ENCODE assay signal across 1 cellular context in the genomic region with DNA sequence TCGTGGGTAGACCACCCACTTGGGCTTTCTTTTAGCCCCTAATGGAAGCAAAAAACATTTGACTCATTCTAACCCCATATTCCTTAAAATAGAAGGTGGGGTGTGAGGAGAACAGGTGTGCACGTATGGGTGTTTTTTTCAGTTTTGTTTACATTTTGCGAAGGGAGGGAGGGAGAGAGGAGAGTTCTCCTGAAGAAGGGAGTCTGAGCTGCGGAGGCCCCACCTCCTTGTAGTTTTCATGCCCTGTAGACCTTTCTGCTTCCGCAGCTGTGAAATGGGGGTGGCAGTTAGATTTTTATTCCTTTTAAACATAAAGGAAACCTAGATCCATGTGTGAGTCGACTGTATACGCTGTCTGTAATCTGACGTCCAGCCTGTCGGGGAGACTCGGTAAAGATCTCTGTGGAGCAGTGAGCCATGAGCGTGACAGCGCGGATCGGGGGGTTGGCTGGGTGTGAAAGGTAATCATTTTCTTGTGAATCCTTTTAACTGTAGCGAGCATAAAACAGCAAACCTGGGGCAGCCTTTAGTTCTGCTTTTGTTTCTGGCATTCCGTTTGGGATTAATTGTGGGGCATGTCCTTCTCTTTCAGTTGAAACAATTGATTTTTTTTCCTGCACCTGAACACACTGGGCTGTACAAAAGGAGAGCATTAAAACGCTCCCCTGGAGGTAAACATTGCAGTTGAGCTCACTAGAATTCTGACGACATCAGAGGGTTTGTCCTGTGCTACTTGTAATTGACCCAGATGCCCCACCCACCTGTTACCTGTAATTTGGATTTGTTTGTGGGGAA.
TF ChIP-seq lines count a peak whose summit lies in the region.

No MANE protein-coding gene starts in this region.

TF ChIP-seq in H1, 55 proteins besides CTCF, POLR2A, EP300 and RAD21 (continued from another document):
- no peak for TF ChIP-seq HDAC2 (IDR thresholded peaks at IDR 0.05; ENCODE audit: borderline replicate concordance in 1 of 2, low read depth in 2 of 2, low read length in 2 of 2)
- TF ChIP-seq PHF8 (conservative IDR thresholded peaks at IDR 0.05; ENCODE audit: low read depth, low read length): no peak
- TF ChIP-seq ASH2L (IDR thresholded peaks at IDR 0.05; ENCODE audit: low read length): no peak
- TF ChIP-seq KDM4A (IDR thresholded peaks at IDR 0.05; ENCODE audit: low read depth, low read length, severe bottlenecking): no peak
- no peak for TF ChIP-seq JUND (IDR thresholded peaks at IDR 0.05; ENCODE audit: low read length)
- TF ChIP-seq EGR1 (IDR thresholded peaks at IDR 0.05; ENCODE audit: borderline replicate concordance, low read depth, low read length): no peak
- no peak for TF ChIP-seq FOSL1 (IDR thresholded peaks at IDR 0.05; ENCODE audit: insufficient read depth, low read depth, low read length)
- no peak for TF ChIP-seq RNF2 (IDR thresholded peaks at IDR 0.05; ENCODE audit: borderline replicate concordance, low read depth, low read length, missing control alignments, poor library complexity, severe bottlenecking)
- no peak for TF ChIP-seq KDM1A (IDR thresholded peaks at IDR 0.05; ENCODE audit: borderline replicate concordance, low read length)
- no peak for TF ChIP-seq JUN (IDR thresholded peaks at IDR 0.05; ENCODE audit: low read depth, low read length)
- TF ChIP-seq SIN3A (conservative IDR thresholded peaks at IDR 0.05 in 1 of 2, IDR thresholded peaks at IDR 0.05 in 1 of 2; ENCODE audit: low read depth in 1 of 2, low read length in 2 of 2): no peak
- TF ChIP-seq MAFK (IDR thresholded peaks at IDR 0.05; ENCODE audit: low read depth, low read length): no peak
- no peak for TF ChIP-seq SIX5 (IDR thresholded peaks at IDR 0.05; ENCODE audit: low read depth, low read length)
- TF ChIP-seq CTBP2 (IDR thresholded peaks at IDR 0.05; ENCODE audit: borderline replicate concordance, insufficient read depth, insufficient read length, low read length): no peak
- no peak for TF ChIP-seq SIRT6 (IDR thresholded peaks at IDR 0.05; ENCODE audit: low read length)
- TF ChIP-seq GTF2F1 (IDR thresholded peaks at IDR 0.05; ENCODE audit: borderline replicate concordance, low read depth, low read length): no peak
- no peak for TF ChIP-seq RBBP5 (IDR thresholded peaks at IDR 0.05; ENCODE audit: borderline replicate concordance, low read depth, low read length)
